ENCODE assay signal across 9 cellular contexts in genomic region chr2:64455545-64455944, GRCh38. TPM values are rescaled to one million over a fixed set of nuclear protein-coding genes. Genes with fewer than 3 reads are reported as not detected.
DNase-seq lines count a peak whose midpoint lies in the region; ATAC-seq and TF ChIP-seq lines count a peak whose summit lies in the region.
"Had no signal": no experiment of that assay in that cellular context is flagged by ENCODE, and none has a peak within 500 bp of the region (broad histone marks: within the 10 kb centered on the region; RNA-seq: fewer than 3 reads in every experiment).

No MANE protein-coding gene starts in this region.

- POLR2A ChIA-PET in RWPE1 (lab: Yijun Ruan, JAX; ENCODE audit: low non-redundant PET): no interaction called here

- ATAC-seq in gastroesophageal sphincter: no peak

- WGBS in gastroesophageal sphincter (ENCODE audit: low coverage in 1 of 2), 2 donors: 62 to 67% methylated on average over 2 of the region's 2 CpGs

- H3K9me3 ChIP-seq in gastroesophageal sphincter (no peaks in the 10 kb centered on the region), skeletal muscle tissue (ENCODE audit: control insufficient read depth in 3 of 3, low read length in 3 of 3) (no peaks in the 10 kb centered on the region)

- H3K27ac ChIP-seq in RWPE1 (no peak overlapping the region), gastroesophageal sphincter (peak overlapping the region in 3 of 4 donors; percentile 12 to 99 (median 96)), skeletal muscle tissue (ENCODE audit: low read depth, low read length) (peak overlapping the region; percentile 96)

- TF ChIP-seq POLR2A in gastroesophageal sphincter (IDR thresholded peaks at IDR 0.05): no peak

- peak; percentile 2 for DNase-seq in NCI-H1105 treated with DMSO at 0.1 percent for 48 hours (lab: John Stamatoyannopoulos, UW)
- DNase-seq in NCI-H1105 (lab: John Stamatoyannopoulos, UW): no peak
- peak; percentile 12 for DNase-seq in RWPE1 (ENCODE audit: low spot score)
- DNase-seq in NOMO-1 treated with DMSO at 0.1 percent for 48 hours (lab: John Stamatoyannopoulos, UW; ENCODE audit: unreplicated experiment): no peak
- no peak for DNase-seq in putamen (ENCODE audit: low spot score)
- no peak for DNase-seq in NCI-H1436 treated with DMSO at 0.1 percent for 48 hours (lab: John Stamatoyannopoulos, UW)
- DNase-seq: NCI-H1417 treated with DMSO at 0.1 percent for 48 hours had no signal

- no peaks in the 10 kb centered on the region for H3K27me3 ChIP-seq in gastroesophageal sphincter
- no peaks in the 10 kb centered on the region for H3K27me3 ChIP-seq in skeletal muscle tissue (ENCODE audit: control insufficient read depth in 3 of 3, insufficient read depth in 3 of 3, low read length in 3 of 3)

- CTCF ChIA-PET in RWPE1 (lab: Yijun Ruan, JAX): interaction anchor here (0.7 to 1.5 kb wide), 2 partner anchors 32 to 113 kb away, joined by 3 read pairs; no protein-coding TSS in a partner anchor

- peak overlapping the region; percentile 74 to 89 (median 87) for H3K9ac ChIP-seq in skeletal muscle tissue (ENCODE audit: low read depth in 1 of 3, low read length in 3 of 3)

- H3K4me3 ChIP-seq in gastroesophageal sphincter: peak overlapping the region in 1 of 2 donors; percentile 73
- peak overlapping the region; percentile 68 to 86 (median 86) for H3K4me3 ChIP-seq in skeletal muscle tissue (ENCODE audit: low read length in 3 of 3)

- TF ChIP-seq CTCF in RWPE1 (conservative IDR thresholded peaks at IDR 0.05; ENCODE audit: low read depth) (no peak), gastroesophageal sphincter (IDR thresholded peaks at IDR 0.05) (no peak)

- no peak for TF ChIP-seq EP300 in gastroesophageal sphincter (IDR thresholded peaks at IDR 0.05)

- H3K36me3 ChIP-seq in gastroesophageal sphincter (peaks cover 0 to 37% of the 10 kb centered on the region in 2 donors), skeletal muscle tissue (ENCODE audit: control insufficient read depth in 3 of 3, insufficient read depth in 3 of 3, low read length in 3 of 3) (peaks cover 12 to 31% (median 31%) of the 10 kb centered on the region in 3 donors)

- H3K4me1 ChIP-seq in gastroesophageal sphincter: peaks cover 3 to 26% (median 4%) of the 10 kb centered on the region in 3 donors
- peaks cover 27 to 57% (median 36%) of the 10 kb centered on the region in 3 donors for H3K4me1 ChIP-seq in skeletal muscle tissue (ENCODE audit: control insufficient read depth in 3 of 3, insufficient read depth in 3 of 3, low read length in 3 of 3)

RNA-seq across cellular contexts. Expression of gene LGALSL, which starts 1.6 kb away (rescaled TPM):
- total RNA-seq in gastroesophageal sphincter: 10 to 100 TPM in 3 of 4 donors, 1 to 10 TPM in 1; 8.3 to 18.1 (median 12.8) TPM
- 11.5 TPM for total RNA-seq in skeletal muscle tissue

Comparison
In these comparisons a context has a peak if more than half of its experiments do, and no peak if none do; other contexts are left out.
1. DNase-seq: peak in NCI-H1105 treated with DMSO at 0.1 percent for 48 hours (single experiment) and RWPE1 (single experiment); none in NCI-H1105 (single experiment), NOMO-1 treated with DMSO at 0.1 percent for 48 hours (single experiment), putamen (single experiment) and NCI-H1436 treated with DMSO at 0.1 percent for 48 hours (single experiment).